ENCODE assay signal across 29 cellular contexts in genomic region chr17:72461757-72462156, GRCh38.
A peak's percentile ranks its signal among the peaks of the same experiment; 100 is the strongest.
DNase-seq lines count a peak whose midpoint lies in the region; ATAC-seq, FAIRE-seq and TF ChIP-seq lines count a peak whose summit lies in the region.
"Had no signal": no experiment of that assay in that cellular context is flagged by ENCODE, and none has a peak within 500 bp of the region (broad histone marks: within the 10 kb centered on the region; RNA-seq: fewer than 3 reads in every experiment).

No MANE protein-coding gene starts in this region.

- H3K9me3 ChIP-seq in breast epithelium (no peaks in the 10 kb centered on the region), H1 (ENCODE audit: insufficient read depth in 2 of 2, low read depth in 1 of 2, low read length in 1 of 2) (peaks cover 6 to 7% of the 10 kb centered on the region in 2 experiments; a peak in 1 of 4 replicates), trophoblast cell (ENCODE audit: insufficient read depth, low read depth, low read length) (no peaks in the 10 kb centered on the region)
- H3K9me3 ChIP-seq: left ventricle myocardium inferior had no signal

- H3K4ac ChIP-seq in H1 (replicated peaks; ENCODE audit: insufficient read length, low read depth, low read length): no peak overlapping the region
- no peak overlapping the region for H3K4ac ChIP-seq in trophoblast cell (ENCODE audit: low read depth, low read length)

- H3K27me3 Mint-ChIP-seq in MCF 10A (ENCODE audit: insufficient read depth, unreplicated experiment): no peaks in the 10 kb centered on the region

- H3K23ac ChIP-seq in H1 (ENCODE audit: insufficient read length) (no peak overlapping the region), trophoblast cell (ENCODE audit: low read length) (no peak overlapping the region)

- no peak overlapping the region for H3K56ac ChIP-seq in H1 (replicated peaks; ENCODE audit: insufficient read length, low read depth, low read length)

- intact Hi-C loops in MCF 10A (cut with micrococcal nuclease) (no loop called here), breast epithelium (cut with DNase I; ENCODE audit: low total_unique reads) (no loop called here)

- H4K5ac ChIP-seq in H1 (ENCODE audit: insufficient read length, low read depth, low read length): no peak overlapping the region

- H3K23me2 ChIP-seq in H1 (ENCODE audit: low read depth, low read length): no peaks in the 10 kb centered on the region

- 82% methylated on average over 5 of the region's 5 CpGs; no CpG with 5 or more reads in 1 of the 2 experiments for WGBS in H1 (ENCODE audit: extremely low coverage in 1 of 2, insufficient coverage in 1 of 2, insufficient read length in 1 of 2, insufficient replicate concordance in 2 of 2, low coverage in 1 of 2, low lambda C conversion rate in 2 of 2, missing lambda C conversion rate in 1 of 2), 2 experiments
- no CpG with 5 or more reads among the region's 5 CpGs for WGBS in trophoblast cell (ENCODE audit: extremely low coverage, insufficient coverage, insufficient read length)

- H3K27ac ChIP-seq in breast epithelium (no peak overlapping the region), H1 (ENCODE audit: low read depth, low read length) (no peak overlapping the region), trophoblast cell (ENCODE audit: low read depth, low read length) (no peak overlapping the region)
- H3K27ac ChIP-seq: left ventricle myocardium inferior, WERI-Rb-1 had no signal

- H3K79me2 ChIP-seq in H1 (ENCODE audit: control insufficient read depth in 1 of 2, insufficient read depth in 2 of 2, low read length in 2 of 2) (no peaks in the 10 kb centered on the region), trophoblast cell (ENCODE audit: control insufficient read depth, insufficient read depth, low read length, poor library complexity) (no peaks in the 10 kb centered on the region)

- H3K36me3 ChIP-seq in breast epithelium (no peaks in the 10 kb centered on the region), H1 (ENCODE audit: control insufficient read depth in 2 of 4, insufficient read depth in 4 of 4, low read length in 3 of 4) (no peaks in the 10 kb centered on the region), trophoblast cell (ENCODE audit: control insufficient read depth in 1 of 2, insufficient read depth in 2 of 2, low read length in 2 of 2) (no peaks in the 10 kb centered on the region)
- H3K36me3 ChIP-seq: left ventricle myocardium inferior, WERI-Rb-1 had no signal

- H3K4me1 ChIP-seq in breast epithelium (no peaks in the 10 kb centered on the region), H1 (replicated peaks in 1 of 4; ENCODE audit: control insufficient read depth in 3 of 4, insufficient read depth in 4 of 4, low read length in 3 of 4) (peaks cover 0 to 6% (median 0%) of the 10 kb centered on the region in 4 experiments; a peak in 3 of 7 replicates), trophoblast cell (ENCODE audit: control insufficient read depth in 1 of 2, insufficient read depth in 2 of 2, low read length in 2 of 2) (peaks cover 27 to 43% of the 10 kb centered on the region in 2 experiments)
- H3K4me1 ChIP-seq: left ventricle myocardium inferior had no signal

- TF ChIP-seq CTCF in MCF 10A (IDR thresholded peaks at IDR 0.05; ENCODE audit: unreplicated experiment) (no peak), breast epithelium (IDR thresholded peaks at IDR 0.05) (no peak), H1 (IDR thresholded peaks at IDR 0.05; ENCODE audit: control extremely low read depth in 1 of 3, insufficient read depth in 1 of 3, low read depth in 1 of 3, low read length in 3 of 3) (no peak)

- H3K27me3 ChIP-seq in breast epithelium (no peaks in the 10 kb centered on the region), H1 (replicated peaks in 1 of 4; ENCODE audit: control insufficient read depth in 3 of 4, extremely low read depth in 1 of 4, insufficient read depth in 3 of 4, low read length in 3 of 4) (no peaks in the 10 kb centered on the region), trophoblast cell (ENCODE audit: insufficient read depth, low read length) (no peaks in the 10 kb centered on the region)

- POLR2A ChIA-PET in MCF 10A (lab: Yijun Ruan, JAX) (no interaction called here), H1 (lab: Charles Lee; ENCODE audit: partially characterized antibody) (no interaction called here)

- H2AK5ac ChIP-seq in H1 (ENCODE audit: low read depth, low read length) (no peak overlapping the region), trophoblast cell (ENCODE audit: low read length) (no peak overlapping the region)

- H2AFZ ChIP-seq in H1 (ENCODE audit: low read length): no peak overlapping the region
- no peak overlapping the region for H2AFZ ChIP-seq in trophoblast cell (ENCODE audit: insufficient read depth, low read length, poor library complexity)
- H2AFZ ChIP-seq: GM23338 had no signal

- H2BK15ac ChIP-seq in H1 (ENCODE audit: low read length): 0 out of 2 replicates have a peak overlapping the region, but pooled peaks have one; percentile 67

- TF ChIP-seq POLR2A in breast epithelium (IDR thresholded peaks at IDR 0.05): no peak
- TF ChIP-seq POLR2A in H1 (IDR thresholded peaks at IDR 0.05; ENCODE audit: control extremely low read depth in 1 of 2, low read depth in 2 of 2, low read length in 2 of 2): no peak
- no peak for TF ChIP-seq POLR2A in GM18505 (IDR thresholded peaks at IDR 0.05; ENCODE audit: borderline replicate concordance, extremely low read depth, insufficient read depth, insufficient read length)

- TF ChIP-seq RAD21 in H1 (IDR thresholded peaks at IDR 0.05 in 1 of 2, conservative IDR thresholded peaks at IDR 0.05 in 1 of 2; ENCODE audit: low read depth in 2 of 2, low read length in 2 of 2): no peak

- peaks cover 65% of the 10 kb centered on the region for H3K4me1 Mint-ChIP-seq in MCF 10A (ENCODE audit: insufficient read depth, unreplicated experiment)
- H3K4me1 Mint-ChIP-seq: immature natural killer cell; naive thymus-derived CD4-positive, alpha-beta T cell had no signal

- H3K18ac ChIP-seq in H1 (ENCODE audit: extremely low read depth, low read length) (no peak overlapping the region), trophoblast cell (ENCODE audit: low read length) (no peak overlapping the region)

- no peak overlapping the region for H4K12ac ChIP-seq in trophoblast cell (ENCODE audit: low read depth, low read length)

- no peak overlapping the region for H3K27ac Mint-ChIP-seq in MCF 10A (ENCODE audit: low read depth, unreplicated experiment)
- H3K27ac Mint-ChIP-seq: activated naive CD4-positive, alpha-beta T cell treated with anti-CD3 and anti-CD28 coated beads for 36 hours; CD4-positive, CD25-positive, alpha-beta regulatory T cell; GM23338; immature natural killer cell; naive thymus-derived CD4-positive, alpha-beta T cell had no signal

- CTCF ChIA-PET in MCF 10A (lab: Yijun Ruan, JAX): interaction anchor here (0.6 kb wide), 1 partner anchor 160 kb away, joined by 3 read pairs; no protein-coding TSS in a partner anchor
- CTCF ChIA-PET in H1 (lab: Charles Lee; ENCODE audit: partially characterized antibody): interaction anchor here (0.6 to 0.7 kb wide), 2 partner anchors 1362 to 1512 kb away, joined by 3 to 4 read pairs; no protein-coding TSS in a partner anchor

- H4K8ac ChIP-seq in H1 (ENCODE audit: extremely low read depth, insufficient read depth, low read length) (no peak overlapping the region), trophoblast cell (ENCODE audit: low read depth, low read length) (no peak overlapping the region)

- H2BK120ac ChIP-seq in H1 (replicated peaks; ENCODE audit: low read depth, low read length) (no peak overlapping the region), trophoblast cell (ENCODE audit: insufficient read depth, low read length, poor library complexity) (no peak overlapping the region)

- no peak overlapping the region for H3K4me3 Mint-ChIP-seq in MCF 10A (ENCODE audit: unreplicated experiment)
- H3K4me3 Mint-ChIP-seq: activated naive CD4-positive, alpha-beta T cell treated with anti-CD3 and anti-CD28 coated beads for 36 hours; CD4-positive, CD25-positive, alpha-beta regulatory T cell; GM23338; immature natural killer cell; naive thymus-derived CD4-positive, alpha-beta T cell had no signal

- H3K79me1 ChIP-seq in H1 (ENCODE audit: low read depth, low read length): no peaks in the 10 kb centered on the region
- H3K79me1 ChIP-seq in trophoblast cell (ENCODE audit: low read length): peaks cover 12% of the 10 kb centered on the region

- no peak for FAIRE-seq in H1 (lab: Jason Lieb, UNC)
- FAIRE-seq: GM12892 had no signal

- H3K4me2 ChIP-seq in H1 (ENCODE audit: insufficient read depth in 1 of 2, low read depth in 2 of 2, low read length in 2 of 2): no peak overlapping the region
- no peak overlapping the region for H3K4me2 ChIP-seq in trophoblast cell (ENCODE audit: low read length)
- H3K4me2 ChIP-seq: GM23338 had no signal

- H3K36me3 Mint-ChIP-seq in MCF 10A (ENCODE audit: insufficient read depth, unreplicated experiment): peaks cover 25% of the 10 kb centered on the region
- H3K36me3 Mint-ChIP-seq: CD4-positive, CD25-positive, alpha-beta regulatory T cell; immature natural killer cell; naive thymus-derived CD4-positive, alpha-beta T cell had no signal

- H3K9ac ChIP-seq in H1 (replicated peaks in 1 of 4; ENCODE audit: extremely low read depth in 1 of 4, low read depth in 3 of 4, low read length in 3 of 4): no peak overlapping the region
- no peak overlapping the region for H3K9ac ChIP-seq in trophoblast cell (ENCODE audit: low read length)

- H3K14ac ChIP-seq in H1 (ENCODE audit: insufficient read length) (no peak overlapping the region), trophoblast cell (ENCODE audit: low read length) (no peak overlapping the region)

- no peak overlapping the region for H3K4me3 ChIP-seq in breast epithelium
- H3K4me3 ChIP-seq in H1 (ENCODE audit: extremely low read depth in 1 of 4, insufficient read depth in 2 of 4, low read depth in 3 of 4, low read length in 4 of 4): no peak overlapping the region
- H3K4me3 ChIP-seq in trophoblast cell (ENCODE audit: low read depth, low read length): no peak overlapping the region
- H3K4me3 ChIP-seq: GM23338, left ventricle myocardium inferior had no signal

- DNase-seq in MCF 10A (ENCODE audit: unreplicated experiment) (peak; percentile 26), breast epithelium (ENCODE audit: low spot score in 2 of 2) (no peak), H1 (ENCODE audit: low read depth in 1 of 2, low spot score in 2 of 2) (no peak), trophoblast cell (peak; percentile 33 to 60), middle frontal gyrus (ENCODE audit: extremely low spot score, low spot score) (no peak), Kasumi-1 (lab: John Stamatoyannopoulos, UW) (no peak), ecto neural progenitor cell (ENCODE audit: low spot score) (no peak)
- DNase-seq: activated CD4-positive, alpha-beta T cell treated with anti-CD3 and anti-CD28 coated beads for 48 hours; activated naive CD4-positive, alpha-beta T cell treated with anti-CD3 and anti-CD28 coated beads for 36 hours; activated T-cell treated with anti-CD3 and anti-CD28 coated beads, Interleukin-2, amount 50 U/mL, for 48 hours; CD4-positive, CD25-positive, alpha-beta regulatory T cell; DMS 273 treated with DMSO at 0.1 percent for 48 hours; hippocampal formation; immature natural killer cell; left ventricle myocardium inferior; naive thymus-derived CD4-positive, alpha-beta T cell; NCI-H1092 treated with DMSO at 0.1 percent for 48 hours; NCI-H187 treated with DMSO at 0.1 percent for 48 hours; NCI-H526; NK-92 treated with Interleukin-12 subunit alpha and Interleukin-12 subunit beta, amount 100 ng/mL, for 24 hours; occipital lobe; SIG-M5; stimulated activated CD4-positive, alpha-beta T cell treated with anti-CD3 and anti-CD28 coated beads, Interleukin-1b, Interleukin-23, amount 100 ng/mL, for 48 hours; SW 1271; T-helper 9 cell; WERI-Rb-1 had no signal

- no peak overlapping the region for H2BK20ac ChIP-seq in H1 (ENCODE audit: low read length)

- no peak for TF ChIP-seq EP300 in H1 (IDR thresholded peaks at IDR 0.05; ENCODE audit: borderline replicate concordance in 1 of 2, low read depth in 2 of 2, low read length in 2 of 2)

- no TSS peak for BruUV-seq in MCF 10A (replicated peaks; lab: Mats Ljungman, UMichigan)

- H4K20me1 ChIP-seq in H1 (replicated peaks in 1 of 2; ENCODE audit: control insufficient read depth in 1 of 2, insufficient read depth in 2 of 2, low read length in 2 of 2): no peaks in the 10 kb centered on the region

- H4K91ac ChIP-seq in H1 (replicated peaks; ENCODE audit: insufficient read length, low read length): no peak overlapping the region
- H4K91ac ChIP-seq in trophoblast cell (ENCODE audit: low read depth, low read length): no peak overlapping the region

- H2BK5ac ChIP-seq in H1 (ENCODE audit: low read depth, low read length) (no peak overlapping the region), trophoblast cell (ENCODE audit: low read depth, low read length, poor library complexity) (no peak overlapping the region)

- no peak for ATAC-seq in GM18505 (IDR thresholded peaks at IDR 0.05; ENCODE audit: unreplicated experiment)
- ATAC-seq: GM23338; naive thymus-derived CD4-positive, alpha-beta T cell had no signal

- H3K9me3 Mint-ChIP-seq in MCF 10A (ENCODE audit: unreplicated experiment): no peaks in the 10 kb centered on the region
- H3K9me3 Mint-ChIP-seq: immature natural killer cell had no signal

- H2BK12ac ChIP-seq in H1 (ENCODE audit: low read depth, low read length): no peak overlapping the region
- H2BK12ac ChIP-seq in trophoblast cell (ENCODE audit: low read length): no peak overlapping the region

Comparison
In these comparisons a context has a peak if more than half of its experiments do, and no peak if none do; other contexts are left out.
1. DNase-seq: peak in MCF 10A (single experiment) and trophoblast cell (2 of 2); none in breast epithelium (0 of 2), H1 (0 of 2), middle frontal gyrus (single experiment), Kasumi-1 (0 of 2) and ecto neural progenitor cell (single experiment).